21 cellular contexts compared by ENCODE assay signal in genomic region chr6:44457606-44458005, GRCh38.
"Had no signal": no experiment of that assay in that cellular context is flagged by ENCODE, and none has a peak within 500 bp of the region (broad histone marks: within the 10 kb centered on the region; RNA-seq: fewer than 3 reads in every experiment).

No MANE protein-coding gene starts in this region.

- H3K36me3 ChIP-seq: brain microvascular endothelial cell had no signal

- H3K4me3 Mint-ChIP-seq: activated CD4-positive, alpha-beta memory T cell treated with anti-CD3 and anti-CD28 coated beads for 36 hours; activated CD4-positive, alpha-beta T cell treated with anti-CD3 and anti-CD28 coated beads, Interleukin-2, amount 10 ng/mL, durations not matched to agents 7 days and 5 days; activated naive CD4-positive, alpha-beta T cell treated with anti-CD3 and anti-CD28 coated beads for 36 hours; activated naive CD8-positive, alpha-beta T cell; activated T-cell treated with anti-CD3 and anti-CD28 coated beads, Interleukin-2, amount 50 U/mL, for 4 hours had no signal

- H3K27ac ChIP-seq: brain microvascular endothelial cell, VCaP had no signal

- H3K27ac Mint-ChIP-seq: activated CD4-positive, alpha-beta memory T cell treated with anti-CD3 and anti-CD28 coated beads for 36 hours; activated CD4-positive, alpha-beta T cell treated with anti-CD3 and anti-CD28 coated beads, Interleukin-2, amount 10 ng/mL, durations not matched to agents 7 days and 5 days; activated naive CD4-positive, alpha-beta T cell treated with anti-CD3 and anti-CD28 coated beads for 36 hours; activated naive CD8-positive, alpha-beta T cell had no signal

- H3K36me3 Mint-ChIP-seq: activated CD4-positive, alpha-beta memory T cell treated with anti-CD3 and anti-CD28 coated beads for 36 hours; activated naive CD8-positive, alpha-beta T cell had no signal

- H3K27me3 Mint-ChIP-seq: activated CD4-positive, alpha-beta T cell treated with anti-CD3 and anti-CD28 coated beads, Interleukin-2, amount 10 ng/mL, durations not matched to agents 7 days and 5 days had no signal

- DNase-seq: activated CD4-positive, alpha-beta memory T cell treated with anti-CD3 and anti-CD28 coated beads for 36 hours; activated CD4-positive, alpha-beta T cell treated with anti-CD3 and anti-CD28 coated beads, Interleukin-2, amount 10 ng/mL, durations not matched to agents 7 days and 5 days; activated CD4-positive, CD25-positive, alpha-beta regulatory T cell; activated CD8-positive, alpha-beta memory T cell treated with anti-CD3 and anti-CD28 coated beads for 24 hours; activated effector memory CD4-positive, alpha-beta T cell treated with anti-CD3 and anti-CD28 coated beads, Interleukin-2, amount 50 U/mL, for 16 hours; activated naive CD4-positive, alpha-beta T cell treated with anti-CD3 and anti-CD28 coated beads for 36 hours; activated T-cell treated with anti-CD3 and anti-CD28 coated beads, Interleukin-2, amount 50 U/mL, for 4 hours; amygdala; brain microvascular endothelial cell; Karpas-422; NCI-H1048; NCI-H1930; NCI-H2171; NCI-H2227 treated with DMSO at 0.1 percent for 48 hours; NCI-H446 treated with DMSO at 0.1 percent for 48 hours; NCI-H526 treated with DMSO at 0.1 percent for 48 hours; NCI-H82; SIG-M5; T-helper 1 cell had no signal

- H3K9me3 Mint-ChIP-seq: activated CD4-positive, alpha-beta memory T cell treated with anti-CD3 and anti-CD28 coated beads for 36 hours; activated CD4-positive, alpha-beta T cell treated with anti-CD3 and anti-CD28 coated beads, Interleukin-2, amount 10 ng/mL, durations not matched to agents 7 days and 5 days; activated naive CD4-positive, alpha-beta T cell treated with anti-CD3 and anti-CD28 coated beads for 36 hours; activated T-cell treated with anti-CD3 and anti-CD28 coated beads, Interleukin-2, amount 50 U/mL, for 4 hours had no signal

- H3K27me3 ChIP-seq: brain microvascular endothelial cell had no signal

- ATAC-seq: activated T-cell treated with anti-CD3 and anti-CD28 coated beads, Interleukin-2, amount 50 U/mL, for 4 hours had no signal
